Comparison of ENCODE assay signal across 8 cellular contexts in genomic region chr9:129495422-129496186, GRCh38.
DNase-seq lines count a peak whose midpoint lies in the region; ATAC-seq and TF ChIP-seq lines count a peak whose summit lies in the region.

No MANE protein-coding gene starts in this region.

- no peak overlapping the region for H4K5ac ChIP-seq in mesendoderm (ENCODE audit: low read length)

- H3K79me2 ChIP-seq in mesendoderm (ENCODE audit: control insufficient read depth, insufficient read depth, low read length), result no peaks in the 10 kb centered on the region

- H3K56ac ChIP-seq in mesendoderm (ENCODE audit: low read length), result peak overlapping the region; percentile 75

- H3K9me3 ChIP-seq in CD4-positive, CD25-positive, alpha-beta regulatory T cell (ENCODE audit: control insufficient read depth in 2 of 2, low read length in 2 of 2), result no peaks in the 10 kb centered on the region
- H3K9me3 ChIP-seq in NT2/D1 (ENCODE audit: insufficient read depth, low read length), result no peaks in the 10 kb centered on the region

- H2BK5ac ChIP-seq in mesendoderm (ENCODE audit: low read length), result peak overlapping the region; percentile 73

- peak overlapping the region; percentile 39 for H2BK15ac ChIP-seq in mesendoderm (replicated peaks; ENCODE audit: low read depth)

- peaks cover 0 to 45% (median 23%) of the 10 kb centered on the region in 4 donors for H3K4me1 Mint-ChIP-seq in CD4-positive, CD25-positive, alpha-beta regulatory T cell
- peaks cover 29% of the 10 kb centered on the region for H3K4me1 Mint-ChIP-seq in endothelial cell (ENCODE audit: unreplicated experiment)

- H3K27ac ChIP-seq in CD4-positive, CD25-positive, alpha-beta regulatory T cell (ENCODE audit: insufficient read depth, low read length, poor library complexity, severe bottlenecking), result peak overlapping the region; percentile 47
- H3K27ac ChIP-seq in mesendoderm (ENCODE audit: low read depth, low read length), result peak overlapping the region; percentile 70

- peak; percentile 77 to 81 for ATAC-seq in CD4-positive, CD25-positive, alpha-beta regulatory T cell (ENCODE audit: low read depth in 2 of 2)
- ATAC-seq in GM21786 (IDR thresholded peaks at IDR 0.05; ENCODE audit: unreplicated experiment), result no peak

- H3K36me3 Mint-ChIP-seq in CD4-positive, CD25-positive, alpha-beta regulatory T cell, result peaks cover 5% of the 10 kb centered on the region
- H3K36me3 Mint-ChIP-seq in endothelial cell (ENCODE audit: low read depth, unreplicated experiment), result peaks cover 7% of the 10 kb centered on the region

- no peaks in the 10 kb centered on the region for H3K36me3 ChIP-seq in CD4-positive, CD25-positive, alpha-beta regulatory T cell (ENCODE audit: control insufficient read depth, insufficient read depth, low read length)
- peaks cover 11% of the 10 kb centered on the region for H3K36me3 ChIP-seq in NT2/D1 (ENCODE audit: insufficient read depth, insufficient read length, low read length)
- H3K36me3 ChIP-seq in mesendoderm (ENCODE audit: control insufficient read depth, insufficient read depth, low read length), result no peaks in the 10 kb centered on the region

- peak overlapping the region; percentile 71 for H3K4me3 ChIP-seq in CD4-positive, CD25-positive, alpha-beta regulatory T cell (ENCODE audit: low read depth, low read length)
- peak overlapping the region; percentile 73 for H3K4me3 ChIP-seq in NT2/D1 (ENCODE audit: insufficient read length, low read depth)
- peak overlapping the region; percentile 5 for H3K4me3 ChIP-seq in mesendoderm (ENCODE audit: low read length)

- no peak for TF ChIP-seq CTCF in endothelial cell (IDR thresholded peaks at IDR 0.05; ENCODE audit: unreplicated experiment)

- H3K9ac ChIP-seq in NT2/D1 (ENCODE audit: insufficient read length, low read depth), result peak overlapping the region; percentile 79
- peak overlapping the region; percentile 74 for H3K9ac ChIP-seq in mesendoderm (ENCODE audit: low read length)

- peaks cover 0 to 1% (median 0%) of the 10 kb centered on the region in 7 donors for H3K9me3 Mint-ChIP-seq in CD4-positive, CD25-positive, alpha-beta regulatory T cell
- no peaks in the 10 kb centered on the region for H3K9me3 Mint-ChIP-seq in endothelial cell (ENCODE audit: unreplicated experiment)

- H3K27me3 ChIP-seq in CD4-positive, CD25-positive, alpha-beta regulatory T cell (ENCODE audit: control insufficient read depth, insufficient read depth, low read length), result no peaks in the 10 kb centered on the region
- H3K27me3 ChIP-seq in NT2/D1 (ENCODE audit: insufficient read depth, insufficient read length) (no peaks in the 10 kb centered on the region), mesendoderm (ENCODE audit: insufficient read depth, low read length, poor library complexity) (no peaks in the 10 kb centered on the region)

- peak; percentile 78 to 83 (median 80) for DNase-seq in CD4-positive, CD25-positive, alpha-beta regulatory T cell
- DNase-seq in HPDE6-E6E7 (ENCODE audit: extremely low spot score) (peak; percentile 88), NT2/D1 (ENCODE audit: low read depth, low spot score) (peak; percentile 95), activated T-cell treated with anti-CD3 and anti-CD28 coated beads for 24 hours (ENCODE audit: low read depth) (peak; percentile 77), endothelial cell (ENCODE audit: low spot score) (peak; percentile 89), mesendoderm (peak; percentile 98)
- DNase-seq in stimulated activated CD4-positive, alpha-beta T cell treated with anti-CD3 and anti-CD28 coated beads, TNF-alpha, amount 100 ng/mL, for 48 hours (ENCODE audit: low read depth in 3 of 3), result peak; percentile 68 to 81 (median 77)

- H4K8ac ChIP-seq in mesendoderm (ENCODE audit: low read depth, low read length), result no peak overlapping the region

- WGBS in mesendoderm (ENCODE audit: extremely low coverage, insufficient coverage, low lambda C conversion rate), result no CpG with 5 or more reads among the region's 43 CpGs

- H3K18ac ChIP-seq in mesendoderm (ENCODE audit: low read length), result peak overlapping the region; percentile 35

- H3K4me3 Mint-ChIP-seq in CD4-positive, CD25-positive, alpha-beta regulatory T cell, result peak overlapping the region; percentile 80 to 92 (median 86)
- H3K4me3 Mint-ChIP-seq in endothelial cell (ENCODE audit: unreplicated experiment), result peak overlapping the region; percentile 79

- peak overlapping the region; percentile 88 for H2AK5ac ChIP-seq in mesendoderm (ENCODE audit: low read length)

- peak overlapping the region; percentile 58 for H3K4ac ChIP-seq in mesendoderm (ENCODE audit: low read depth, low read length)

- H3K4me2 ChIP-seq in mesendoderm (ENCODE audit: low read length), result peak overlapping the region; percentile 54

- H3K27me3 Mint-ChIP-seq in CD4-positive, CD25-positive, alpha-beta regulatory T cell, result no peaks in the 10 kb centered on the region
- H3K27me3 Mint-ChIP-seq in endothelial cell (ENCODE audit: unreplicated experiment), result peaks cover 19% of the 10 kb centered on the region

- peaks cover 2% of the 10 kb centered on the region for H3K79me1 ChIP-seq in mesendoderm (ENCODE audit: low read length)

- H3K27ac Mint-ChIP-seq in CD4-positive, CD25-positive, alpha-beta regulatory T cell, result peak overlapping the region; percentile 78 to 86 (median 79)
- H3K27ac Mint-ChIP-seq in endothelial cell (ENCODE audit: unreplicated experiment), result no peak overlapping the region

- peaks cover 29% of the 10 kb centered on the region for H3K4me1 ChIP-seq in CD4-positive, CD25-positive, alpha-beta regulatory T cell (ENCODE audit: control insufficient read depth, insufficient read depth, low read length, poor library complexity, severe bottlenecking)
- peaks cover 54% of the 10 kb centered on the region for H3K4me1 ChIP-seq in NT2/D1 (ENCODE audit: insufficient read depth, insufficient read length)
- peaks cover 19% of the 10 kb centered on the region for H3K4me1 ChIP-seq in mesendoderm (ENCODE audit: control insufficient read depth, low read depth, low read length)

- H2BK120ac ChIP-seq in mesendoderm (ENCODE audit: low read depth, low read length), result peak overlapping the region; percentile 23

- H3K23ac ChIP-seq in mesendoderm (ENCODE audit: low read length), result peak overlapping the region; percentile 70

Comparison
In these comparisons a context has a peak if more than half of its experiments do, and no peak if none do; other contexts are left out.
1. H3K4me3 ChIP-seq: peak in every context shown above with its lines; median percentile 73 in NT2/D1; 71 in CD4-positive, CD25-positive, alpha-beta regulatory T cell; 5 in mesendoderm.